In genomic region chr9:107620801-107621200, GRCh38 we compare ENCODE assay signal across 26 cellular contexts.
DNase-seq lines count a peak whose midpoint lies in the region; ATAC-seq and TF ChIP-seq lines count a peak whose summit lies in the region.
"Had no signal": no experiment of that assay in that cellular context is flagged by ENCODE, and none has a peak within 500 bp of the region (broad histone marks: within the 10 kb centered on the region; RNA-seq: fewer than 3 reads in every experiment).

No MANE protein-coding gene starts in this region.

- H4K20me1 ChIP-seq in smooth muscle cell (ENCODE audit: low read depth), result no peaks in the 10 kb centered on the region

- no peak overlapping the region for H3K4me3 Mint-ChIP-seq in mesothelial cell of epicardium
- H3K4me3 Mint-ChIP-seq: activated CD8-positive, alpha-beta T cell treated with anti-CD3 and anti-CD28 coated beads for 36 hours; CD8-positive, alpha-beta memory T cell; natural killer cell; T-helper 2 cell treated with Interferon-gamma antibody and Interleukin-4, amounts not matched to agents 5 μg/mL and 100 μg/mL, for 36 hours had no signal

- 29% methylated on average over 7 of the region's 7 CpGs for WGBS in smooth muscle cell (ENCODE audit: low lambda C conversion rate)

- ATAC-seq in GM18511 (IDR thresholded peaks at IDR 0.05; ENCODE audit: unreplicated experiment) (no peak), HG02678 (IDR thresholded peaks at IDR 0.05; ENCODE audit: unreplicated experiment) (no peak)
- ATAC-seq: activated CD8-positive, alpha-beta T cell treated with anti-CD3 and anti-CD28 coated beads for 36 hours; left cardiac atrium; natural killer cell; stimulated activated naive CD8-positive, alpha-beta T cell treated with anti-CD3 and anti-CD28 coated beads, Interleukin-15, Interleukin-2, amounts not matched to agents 100 U/mL and 50 U/mL, for 24 hours had no signal

- no peaks in the 10 kb centered on the region for H3K9me3 ChIP-seq in smooth muscle cell (replicated peaks; ENCODE audit: low read depth)
- H3K9me3 ChIP-seq: thoracic aorta had no signal

- DNase-seq in LNCaP clone FGC (ENCODE audit: low read depth) (peak; percentile 56), epidermal melanocyte (ENCODE audit: insufficient read length, low spot score) (peak; percentile 38), mesothelial cell of epicardium (ENCODE audit: low spot score in 2 of 2, unreplicated experiment in 2 of 2) (peak in 1 of 2 experiments; percentile 42), smooth muscle cell (lab: John Stamatoyannopoulos, UW; ENCODE audit: unreplicated experiment) (no peak), SK-N-DZ (ENCODE audit: low spot score) (no peak), NCI-H524 treated with DMSO at 0.1 percent for 48 hours (lab: John Stamatoyannopoulos, UW) (no peak)
- DNase-seq: activated CD8-positive, alpha-beta memory T cell treated with anti-CD3 and anti-CD28 coated beads, Interleukin-2, amount 50 U/mL, for 48 hours; activated CD8-positive, alpha-beta T cell treated with anti-CD3 and anti-CD28 coated beads for 36 hours; activated naive CD4-positive, alpha-beta T cell treated with anti-CD3 and anti-CD28 coated beads, Interleukin-2, amount 50 U/mL, for 16 hours; CD8-positive, alpha-beta memory T cell; cerebellar nuclear complex; DMS 273 treated with DMSO at 0.1 percent for 48 hours; EL; left cardiac atrium; natural killer cell; NCI-H1105; NCI-H2081; NCI-H69; SHP77 treated with DMSO at 0.1 percent for 48 hours; stimulated activated CD4-positive, alpha-beta T cell treated with anti-CD3 and anti-CD28 coated beads, Interleukin-2, amount 100 ng/mL, for 24 hours; stimulated activated naive CD8-positive, alpha-beta T cell treated with anti-CD3 and anti-CD28 coated beads, Interleukin-15, Interleukin-2, amounts not matched to agents 100 U/mL and 50 U/mL, for 24 hours had no signal

- H3K36me3 Mint-ChIP-seq in mesothelial cell of epicardium, result no peaks in the 10 kb centered on the region
- H3K36me3 Mint-ChIP-seq: brain; CD8-positive, alpha-beta memory T cell; natural killer cell had no signal

- TF ChIP-seq CTCF in LNCaP clone FGC (IDR thresholded peaks at IDR 0.05; ENCODE audit: control insufficient read depth, extremely low read depth, insufficient read depth) (no peak), mesothelial cell of epicardium (IDR thresholded peaks at IDR 0.05; ENCODE audit: unreplicated experiment) (no peak), smooth muscle cell (IDR thresholded peaks at IDR 0.05; ENCODE audit: borderline replicate concordance, insufficient read depth, poor library complexity, severe bottlenecking) (no peak)

- H3K27ac Mint-ChIP-seq in mesothelial cell of epicardium, result peak overlapping the region; percentile 10
- H3K27ac Mint-ChIP-seq: activated CD8-positive, alpha-beta T cell treated with anti-CD3 and anti-CD28 coated beads for 36 hours; CD8-positive, alpha-beta memory T cell; natural killer cell; T-helper 2 cell treated with Interferon-gamma antibody and Interleukin-4, amounts not matched to agents 5 μg/mL and 100 μg/mL, for 36 hours had no signal

- H3K27me3 ChIP-seq in smooth muscle cell (ENCODE audit: low read depth), result no peaks in the 10 kb centered on the region

- H3K4me1 ChIP-seq in smooth muscle cell (ENCODE audit: low read depth), result no peaks in the 10 kb centered on the region

- no peaks in the 10 kb centered on the region for H3F3A ChIP-seq in smooth muscle cell (ENCODE audit: low read depth)

- no peak overlapping the region for H3K4me2 ChIP-seq in smooth muscle cell

- no peaks in the 10 kb centered on the region for H3K36me3 ChIP-seq in smooth muscle cell (ENCODE audit: low read depth)
- H3K36me3 ChIP-seq: thoracic aorta had no signal

- H3K27ac ChIP-seq in smooth muscle cell (ENCODE audit: low read depth), result no peak overlapping the region
- H3K27ac ChIP-seq: thoracic aorta had no signal

- no peaks in the 10 kb centered on the region for H3K9me3 Mint-ChIP-seq in mesothelial cell of epicardium
- H3K9me3 Mint-ChIP-seq: activated CD8-positive, alpha-beta T cell treated with anti-CD3 and anti-CD28 coated beads for 36 hours; CD8-positive, alpha-beta memory T cell; natural killer cell; T-helper 2 cell treated with Interferon-gamma antibody and Interleukin-4, amounts not matched to agents 5 μg/mL and 100 μg/mL, for 36 hours had no signal

- no peaks in the 10 kb centered on the region for H3K79me2 ChIP-seq in smooth muscle cell (ENCODE audit: low read depth)

- H2AFZ ChIP-seq in smooth muscle cell (ENCODE audit: low read depth), result peak overlapping the region; percentile 9

- H3K4me3 ChIP-seq in LNCaP clone FGC (ENCODE audit: low read depth, low read length), result no peak overlapping the region
- H3K4me3 ChIP-seq in smooth muscle cell, result no peak overlapping the region
- H3K4me3 ChIP-seq: thoracic aorta had no signal

- H3K4me1 Mint-ChIP-seq in mesothelial cell of epicardium, result peaks cover 16% of the 10 kb centered on the region
- H3K4me1 Mint-ChIP-seq: CD8-positive, alpha-beta memory T cell; natural killer cell had no signal

- no peaks in the 10 kb centered on the region for H3K27me3 Mint-ChIP-seq in mesothelial cell of epicardium (ENCODE audit: low read depth)
- H3K27me3 Mint-ChIP-seq: activated CD8-positive, alpha-beta T cell treated with anti-CD3 and anti-CD28 coated beads for 36 hours; CD8-positive, alpha-beta memory T cell had no signal

- H3K9ac ChIP-seq in smooth muscle cell (ENCODE audit: low read depth), result no peak overlapping the region

Comparison
In these comparisons a context has a peak if more than half of its experiments do, and no peak if none do; other contexts are left out.
1. DNase-seq: peak in LNCaP clone FGC (single experiment) and epidermal melanocyte (single experiment); none in smooth muscle cell (single experiment), SK-N-DZ (single experiment) and NCI-H524 treated with DMSO at 0.1 percent for 48 hours (single experiment).